Comparison of ENCODE assay signal across 13 cellular contexts in genomic region chr6:129094147-129094546, GRCh38.
A peak's percentile ranks its signal among the peaks of the same experiment; 100 is the strongest.
DNase-seq lines count a peak whose midpoint lies in the region; ATAC-seq and TF ChIP-seq lines count a peak whose summit lies in the region.
"Had no signal": no experiment of that assay in that cellular context is flagged by ENCODE, and none has a peak within 500 bp of the region (broad histone marks: within the 10 kb centered on the region; RNA-seq: fewer than 3 reads in every experiment).

No MANE protein-coding gene starts in this region.

- H3K36me3 Mint-ChIP-seq in natural killer cell: no peaks in the 10 kb centered on the region

- no peaks in the 10 kb centered on the region for H3K9me3 Mint-ChIP-seq in natural killer cell
- H3K9me3 Mint-ChIP-seq: CD4-positive, alpha-beta T cell had no signal

- intact Hi-C loops in left ventricle myocardium superior (cut with micrococcal nuclease): no loop called here
- intact Hi-C loops in natural killer cell (cut with micrococcal nuclease): no loop called here
- intact Hi-C loops in posterior vena cava (cut with DNase I): no loop called here

- ATAC-seq in left ventricle myocardium superior (peak; percentile 14), natural killer cell (no peak)
- ATAC-seq: GM12878 had no signal

- H3K4me1 Mint-ChIP-seq in natural killer cell: no peaks in the 10 kb centered on the region
- H3K4me1 Mint-ChIP-seq: B cell had no signal

- H3K4me3 Mint-ChIP-seq in natural killer cell: no peak overlapping the region
- H3K4me3 Mint-ChIP-seq: B cell; CD4-positive, alpha-beta T cell had no signal

- peaks cover 0 to 17% of the 10 kb centered on the region in 2 donors for H3K27me3 Mint-ChIP-seq in natural killer cell (ENCODE audit: low read depth in 2 of 2)
- H3K27me3 Mint-ChIP-seq: B cell; CD4-positive, alpha-beta T cell had no signal

- H3K27ac Mint-ChIP-seq in natural killer cell: no peak overlapping the region
- H3K27ac Mint-ChIP-seq: B cell; CD4-positive, alpha-beta T cell had no signal

- DNase-seq in COLO829 (ENCODE audit: low spot score) (peak; percentile 37), RPMI7951 (ENCODE audit: low read depth) (peak; percentile 7), epidermal melanocyte (ENCODE audit: insufficient read length, low spot score) (peak; percentile 22), left ventricle myocardium superior (no peak), natural killer cell (no peak), posterior vena cava (ENCODE audit: low spot score) (no peak)
- DNase-seq in activated effector memory CD4-positive, alpha-beta T cell treated with Interleukin-2 at 50 U/mL for 16 hours: no peak
- DNase-seq: C1 segment of cervical spinal cord; CD4-positive, alpha-beta T cell; DMS79; GM23248 had no signal

- no peak for TF ChIP-seq CTCF in natural killer cell (IDR thresholded peaks at IDR 0.05)

Comparison
In these comparisons a context has a peak if more than half of its experiments do, and no peak if none do; other contexts are left out.
1. DNase-seq: peak in COLO829 (single experiment), RPMI7951 (single experiment) and epidermal melanocyte (single experiment); none in left ventricle myocardium superior (single experiment), natural killer cell (single experiment), posterior vena cava (single experiment) and activated effector memory CD4-positive, alpha-beta T cell treated with Interleukin-2 at 50 U/mL for 16 hours (single experiment).